In the genomic region with DNA sequence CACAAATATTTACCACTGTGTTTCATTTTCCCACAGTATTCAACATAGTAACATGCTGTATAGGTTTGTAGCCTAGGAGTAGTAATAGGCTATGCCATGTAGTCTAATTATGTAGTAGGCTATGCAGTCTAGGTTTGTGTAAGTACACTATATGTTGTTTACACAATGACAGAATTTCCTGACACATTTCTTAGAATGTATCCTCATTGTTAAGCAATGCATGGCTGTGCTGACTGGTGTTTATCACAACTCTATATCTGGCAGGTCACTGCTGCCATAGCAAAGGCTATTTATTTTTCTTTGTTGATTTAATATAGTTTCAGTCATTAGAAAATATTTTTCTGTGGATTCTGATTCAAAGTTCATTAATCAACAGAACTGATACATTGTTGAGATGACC, we compare ENCODE assay signal across 15 cellular contexts.
A peak's percentile ranks its signal among the peaks of the same experiment; 100 is the strongest.
DNase-seq lines count a peak whose midpoint lies in the region; FAIRE-seq and TF ChIP-seq lines count a peak whose summit lies in the region.
"Had no signal": no experiment of that assay in that cellular context is flagged by ENCODE, and none has a peak within 500 bp of the region (broad histone marks: within the 10 kb centered on the region; RNA-seq: fewer than 3 reads in every experiment).

No MANE protein-coding gene starts in this region.

- H3K27ac ChIP-seq in mammary epithelial cell (ENCODE audit: insufficient read depth, low read depth, low read length) (no peak overlapping the region), endothelial cell of umbilical vein (ENCODE audit: insufficient read depth, low read depth, low read length) (peak overlapping the region; percentile 57), mesenchymal stem cell (ENCODE audit: low read length, poor library complexity, severe bottlenecking) (no peak overlapping the region)

- H3K27me3 ChIP-seq in mammary epithelial cell (ENCODE audit: insufficient read depth, low read length) (no peaks in the 10 kb centered on the region), endothelial cell of umbilical vein (ENCODE audit: control insufficient read depth in 2 of 2, insufficient read depth in 2 of 2, low read length in 2 of 2) (no peaks in the 10 kb centered on the region), mesenchymal stem cell (ENCODE audit: control insufficient read depth in 1 of 2, insufficient read depth in 1 of 2, low read length in 2 of 2) (no peaks in the 10 kb centered on the region)

- H3K9ac ChIP-seq in mammary epithelial cell (ENCODE audit: insufficient read depth, low read length) = no peak overlapping the region
- no peak overlapping the region for H3K9ac ChIP-seq in endothelial cell of umbilical vein (replicated peaks; ENCODE audit: extremely low read depth, insufficient read depth, low read length)
- H3K9ac ChIP-seq in mesenchymal stem cell (ENCODE audit: low read length) = no peak overlapping the region

- H3K36me3 Mint-ChIP-seq in Calu3 (ENCODE audit: insufficient read depth, unreplicated experiment) = no peaks in the 10 kb centered on the region

- H3K27me3 Mint-ChIP-seq in Calu3 (ENCODE audit: unreplicated experiment) = no peaks in the 10 kb centered on the region
- H3K27me3 Mint-ChIP-seq: B cell; CD4-positive, alpha-beta T cell had no signal

- FAIRE-seq in endothelial cell of umbilical vein (lab: Jason Lieb, UNC) = peak; percentile 83
- FAIRE-seq: D721Med had no signal

- H3K23ac ChIP-seq in mesenchymal stem cell (ENCODE audit: low read length in 2 of 2) = no peak overlapping the region

- H2BK5ac ChIP-seq in mesenchymal stem cell (ENCODE audit: low read depth, low read length, poor library complexity, severe bottlenecking) = no peak overlapping the region

- no peak overlapping the region for H3K4me3 ChIP-seq in mammary epithelial cell (replicated peaks in 1 of 3; ENCODE audit: insufficient read depth in 1 of 3, low read depth in 2 of 3, low read length in 3 of 3)
- H3K4me3 ChIP-seq in endothelial cell of umbilical vein (replicated peaks in 1 of 3; ENCODE audit: insufficient read depth in 1 of 3, low read depth in 1 of 3, low read length in 3 of 3) = no peak overlapping the region
- H3K4me3 ChIP-seq in mesenchymal stem cell (ENCODE audit: insufficient read depth in 1 of 2, low read depth in 1 of 2, low read length in 2 of 2) = no peak overlapping the region

- CTCF ChIA-PET in mammary epithelial cell (lab: Charles Lee; ENCODE audit: low non-redundant PET) (no interaction called here), endothelial cell of umbilical vein (lab: Charles Lee) (no interaction called here), Calu3 (lab: Charles Lee) (no interaction called here)

- no peak overlapping the region for H2AK5ac ChIP-seq in mesenchymal stem cell (ENCODE audit: low read length, severe bottlenecking)

- peaks cover 5% of the 10 kb centered on the region for H3K9me3 Mint-ChIP-seq in Calu3 (ENCODE audit: low read depth, unreplicated experiment)

- H3K79me2 ChIP-seq in mammary epithelial cell (ENCODE audit: insufficient read depth, low read length) = no peaks in the 10 kb centered on the region
- H3K79me2 ChIP-seq in endothelial cell of umbilical vein (ENCODE audit: control insufficient read depth, insufficient read depth, low read length) = no peaks in the 10 kb centered on the region

- no peak overlapping the region for H3K18ac ChIP-seq in mesenchymal stem cell (ENCODE audit: low read depth in 1 of 2, low read length in 2 of 2)

- POLR2A ChIA-PET in endothelial cell of umbilical vein (lab: Charles Lee) = no interaction called here

- H3K14ac ChIP-seq in mesenchymal stem cell (ENCODE audit: low read length in 2 of 2) = no peak overlapping the region

- no peak for TF ChIP-seq POLR2A in endothelial cell of umbilical vein (IDR thresholded peaks at IDR 0.05; ENCODE audit: low read depth, low read length)

- H3K4me2 ChIP-seq in mammary epithelial cell (ENCODE audit: insufficient read depth, low read depth, low read length) = no peak overlapping the region
- H3K4me2 ChIP-seq in endothelial cell of umbilical vein (ENCODE audit: insufficient read depth, low read length) = no peak overlapping the region
- no peak overlapping the region for H3K4me2 ChIP-seq in mesenchymal stem cell (ENCODE audit: low read length, poor library complexity, severe bottlenecking)

- dilution Hi-C loops in mammary epithelial cell (cut with HindIII; ENCODE audit: low sequenced_read_pairs) (no loop called here), endothelial cell of umbilical vein (cut with MboI; ENCODE audit: extremely low pct_ligation_motif_present, low sequenced_read_pairs) (no loop called here)

- H3K36me3 ChIP-seq in mammary epithelial cell (ENCODE audit: insufficient read depth, low read length) (no peaks in the 10 kb centered on the region), endothelial cell of umbilical vein (ENCODE audit: control insufficient read depth in 2 of 2, extremely low read depth in 1 of 2, insufficient read depth in 2 of 2, low read length in 2 of 2) (no peaks in the 10 kb centered on the region), mesenchymal stem cell (ENCODE audit: control insufficient read depth in 1 of 2, insufficient read depth in 2 of 2, low read depth in 1 of 2, low read length in 2 of 2) (no peaks in the 10 kb centered on the region)

- H3K4ac ChIP-seq in mesenchymal stem cell (ENCODE audit: low read depth in 1 of 2, low read length in 2 of 2) = no peak overlapping the region

- no peak overlapping the region for H4K91ac ChIP-seq in mesenchymal stem cell (ENCODE audit: low read length)

- intact Hi-C loops in mammary epithelial cell (cut with micrococcal nuclease) (no loop called here), endothelial cell of umbilical vein (cut with micrococcal nuclease) (loop anchor here (1.0 kb wide), 3 partner anchors 14 to 155 kb away; no protein-coding TSS in a partner anchor), Calu3 (cut with micrococcal nuclease; ENCODE audit: unreplicated experiment) (no loop called here)

- H3K4me1 ChIP-seq in mammary epithelial cell (ENCODE audit: insufficient read depth, low read length) = peaks cover 13% of the 10 kb centered on the region
- H3K4me1 ChIP-seq in endothelial cell of umbilical vein (ENCODE audit: control insufficient read depth, extremely low read depth, insufficient read depth, low read length) = peaks cover 15% of the 10 kb centered on the region
- H3K4me1 ChIP-seq in mesenchymal stem cell (ENCODE audit: control insufficient read depth, insufficient read depth, low read depth, low read length) = no peaks in the 10 kb centered on the region

- H3K4me3 Mint-ChIP-seq in Calu3 (ENCODE audit: low read depth, unreplicated experiment) = no peak overlapping the region
- H3K4me3 Mint-ChIP-seq: B cell; CD4-positive, alpha-beta T cell had no signal

- no peak overlapping the region for H3K27ac Mint-ChIP-seq in Calu3 (ENCODE audit: unreplicated experiment)
- H3K27ac Mint-ChIP-seq: B cell; CD4-positive, alpha-beta T cell had no signal

- no peak overlapping the region for H2AFZ ChIP-seq in mammary epithelial cell (ENCODE audit: low read depth, low read length)
- no peak overlapping the region for H2AFZ ChIP-seq in endothelial cell of umbilical vein (ENCODE audit: low read depth, low read length)
- no peak overlapping the region for H2AFZ ChIP-seq in mesenchymal stem cell (ENCODE audit: low read depth, low read length)

- H2BK12ac ChIP-seq in mesenchymal stem cell (ENCODE audit: low read length in 2 of 2) = no peak overlapping the region

- TF ChIP-seq CTCF in mammary epithelial cell (conservative IDR thresholded peaks at IDR 0.05 in 1 of 2, IDR thresholded peaks at IDR 0.05 in 1 of 2; ENCODE audit: extremely low read depth in 1 of 2, insufficient read depth in 1 of 2, low read depth in 1 of 2, low read length in 2 of 2) (no peak), endothelial cell of umbilical vein (IDR thresholded peaks at IDR 0.05; ENCODE audit: extremely low read depth in 1 of 2, insufficient read depth in 1 of 2, low read depth in 1 of 2, low read length in 2 of 2) (no peak), Calu3 (IDR thresholded peaks at IDR 0.05; ENCODE audit: unreplicated experiment) (no peak)

- H4K8ac ChIP-seq in mesenchymal stem cell (ENCODE audit: low read length) = no peak overlapping the region

- no peak overlapping the region for H2BK120ac ChIP-seq in mesenchymal stem cell (ENCODE audit: low read depth, low read length)

- DNase-seq in SIG-M5 treated with dmso at 0.1 percent for 504 hours (lab: John Stamatoyannopoulos, UW; ENCODE audit: unreplicated experiment) (peak; percentile 14), SIG-M5 (lab: John Stamatoyannopoulos, UW) (no peak), mammary epithelial cell (peak; percentile 17), endothelial cell of umbilical vein (ENCODE audit: low read depth, low spot score) (peak; percentile 38), mesenchymal stem cell (peak; percentile 1), NCI-H774 (lab: John Stamatoyannopoulos, UW) (no peak), occipital lobe (lab: John Stamatoyannopoulos, UW) (no peak), Calu3 (no peak)
- DNase-seq: 8988T; C1 segment of cervical spinal cord; CD4-positive, alpha-beta T cell; DMS153; GF-D8 had no signal

- H3K9me3 ChIP-seq in mammary epithelial cell (replicated peaks; ENCODE audit: insufficient read depth, low read length) = no peaks in the 10 kb centered on the region
- H3K9me3 ChIP-seq in endothelial cell of umbilical vein (replicated peaks; ENCODE audit: control insufficient read depth, insufficient read depth, low read length) = no peaks in the 10 kb centered on the region
- no peaks in the 10 kb centered on the region for H3K9me3 ChIP-seq in mesenchymal stem cell (ENCODE audit: control insufficient read depth, low read length)

- H3K9me1 ChIP-seq in endothelial cell of umbilical vein (replicated peaks; ENCODE audit: control insufficient read depth, extremely low read depth, insufficient read depth, low read length) = no peaks in the 10 kb centered on the region

- H3K4me1 Mint-ChIP-seq in Calu3 (ENCODE audit: low read depth, unreplicated experiment) = no peaks in the 10 kb centered on the region
- H3K4me1 Mint-ChIP-seq: B cell had no signal

- no peaks in the 10 kb centered on the region for H3K79me1 ChIP-seq in mesenchymal stem cell (replicated peaks; ENCODE audit: low read length, poor library complexity, severe bottlenecking)

- H4K20me1 ChIP-seq in mammary epithelial cell (ENCODE audit: insufficient read depth, low read length) = no peaks in the 10 kb centered on the region
- no peaks in the 10 kb centered on the region for H4K20me1 ChIP-seq in endothelial cell of umbilical vein (replicated peaks; ENCODE audit: control insufficient read depth, extremely low read depth, insufficient read depth, low read length)

- H2BK15ac ChIP-seq in mesenchymal stem cell (ENCODE audit: low read depth, poor library complexity, severe bottlenecking) = no peak overlapping the region

- in situ Hi-C loops in mammary epithelial cell (cut with MboI; ENCODE audit: low sequenced_read_pairs in 2 of 2) = no loop called here

- BruUV-seq in mammary epithelial cell (replicated peaks; lab: Mats Ljungman, UMichigan) (no TSS peak), endothelial cell of umbilical vein (replicated peaks; lab: Mats Ljungman, UMichigan) (no TSS peak), Calu3 (replicated peaks; lab: Mats Ljungman, UMichigan) (no TSS peak)

TF ChIP-seq in endothelial cell of umbilical vein, 7 proteins besides CTCF, POLR2A, EP300 and RAD21 (continues in another document):
- TF ChIP-seq EZH2 (IDR thresholded peaks at IDR 0.05; ENCODE audit: borderline replicate concordance, low read depth, low read length, severe bottlenecking) (no peak), POLR2AphosphoS5 (IDR thresholded peaks at IDR 0.05; ENCODE audit: insufficient read depth, low read depth, low read length) (peak; percentile 27)

Comparison
In these comparisons a context has a peak if more than half of its experiments do, and no peak if none do; other contexts are left out.
1. DNase-seq: peak in SIG-M5 treated with dmso at 0.1 percent for 504 hours (single experiment), mammary epithelial cell (single experiment), endothelial cell of umbilical vein (single experiment) and mesenchymal stem cell (single experiment); none in SIG-M5 (single experiment), NCI-H774 (single experiment), occipital lobe (single experiment) and Calu3 (single experiment).